9 cellular contexts compared by ENCODE assay signal in the genomic region with DNA sequence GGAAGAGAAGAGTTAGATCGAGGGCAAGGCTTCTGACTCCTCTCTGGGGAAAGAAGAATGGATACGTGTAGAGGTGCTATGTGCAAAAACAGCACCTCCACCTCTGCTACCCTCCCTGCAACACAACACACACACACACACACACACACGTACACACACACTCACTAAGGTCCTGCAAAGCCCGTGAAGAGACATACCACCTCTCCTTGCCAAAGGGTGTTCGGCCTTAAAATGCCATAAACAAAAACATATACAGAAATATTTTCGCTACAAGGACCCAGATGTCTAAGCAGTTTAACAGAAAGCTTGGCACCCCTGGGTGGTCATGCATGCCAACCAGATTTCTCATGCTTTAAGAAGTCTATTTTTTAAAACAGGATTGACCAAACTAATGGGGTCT.
DNase-seq lines count a peak whose midpoint lies in the region; ATAC-seq and TF ChIP-seq lines count a peak whose summit lies in the region.
"Had no signal": no experiment of that assay in that cellular context is flagged by ENCODE, and none has a peak within 500 bp of the region (broad histone marks: within the 10 kb centered on the region; RNA-seq: fewer than 3 reads in every experiment).

No MANE protein-coding gene starts in this region.

- peak overlapping the region; percentile 89 for H3K4me3 Mint-ChIP-seq in stimulated activated effector memory CD8-positive, alpha-beta T cell treated with anti-CD3 and anti-CD28 coated beads, Interleukin-12 subunit alpha, Interleukin-12 subunit beta, amount 100 ng/mL, for 72 hours

- no peaks in the 10 kb centered on the region for H3K9me3 Mint-ChIP-seq in stimulated activated effector memory CD8-positive, alpha-beta T cell treated with anti-CD3 and anti-CD28 coated beads, Interleukin-12 subunit alpha, Interleukin-12 subunit beta, amount 100 ng/mL, for 72 hours

- ATAC-seq in SK-N-SH treated with all-trans-retinoic acid at 6 μM for 48 hours (peak; percentile 8), GM18517 (IDR thresholded peaks at IDR 0.05; ENCODE audit: unreplicated experiment) (no peak), GM21367 (IDR thresholded peaks at IDR 0.05; ENCODE audit: unreplicated experiment) (no peak), HG02938 (IDR thresholded peaks at IDR 0.05; ENCODE audit: unreplicated experiment) (no peak)
- ATAC-seq in stimulated activated effector memory CD8-positive, alpha-beta T cell treated with anti-CD3 and anti-CD28 coated beads, Interleukin-12 subunit alpha, Interleukin-12 subunit beta, amount 100 ng/mL, for 72 hours: no peak

- peak; percentile 6 for DNase-seq in NCI-H748 (lab: John Stamatoyannopoulos, UW; ENCODE audit: unreplicated experiment)
- no peak for DNase-seq in NCI-H748 treated with DMSO at 0.1 percent for 48 hours (lab: John Stamatoyannopoulos, UW)
- peak; percentile 47 for DNase-seq in fibroblast of gingiva (ENCODE audit: low read depth)
- DNase-seq in stimulated activated effector memory CD8-positive, alpha-beta T cell treated with anti-CD3 and anti-CD28 coated beads, Interleukin-12 subunit alpha, Interleukin-12 subunit beta, amount 100 ng/mL, for 72 hours (ENCODE audit: low spot score in 2 of 2): no peak
- DNase-seq: NCI-H146 had no signal

- H3K27ac Mint-ChIP-seq in stimulated activated effector memory CD8-positive, alpha-beta T cell treated with anti-CD3 and anti-CD28 coated beads, Interleukin-12 subunit alpha, Interleukin-12 subunit beta, amount 100 ng/mL, for 72 hours: peak overlapping the region; percentile 90

- H3K36me3 Mint-ChIP-seq in stimulated activated effector memory CD8-positive, alpha-beta T cell treated with anti-CD3 and anti-CD28 coated beads, Interleukin-12 subunit alpha, Interleukin-12 subunit beta, amount 100 ng/mL, for 72 hours: peaks cover 69% of the 10 kb centered on the region

- peaks cover 82% of the 10 kb centered on the region for H3K4me1 Mint-ChIP-seq in stimulated activated effector memory CD8-positive, alpha-beta T cell treated with anti-CD3 and anti-CD28 coated beads, Interleukin-12 subunit alpha, Interleukin-12 subunit beta, amount 100 ng/mL, for 72 hours

TF ChIP-seq in SK-N-SH treated with all-trans-retinoic acid at 6 μM for 48 hours, 23 proteins besides CTCF, POLR2A, EP300 and RAD21:
- no peak for TF ChIP-seq BACH2 (CRISPR knock-in tag; IDR thresholded peaks at IDR 0.05; ENCODE audit: borderline replicate concordance)
- TF ChIP-seq ISL1 (CRISPR knock-in tag; IDR thresholded peaks at IDR 0.05): no peak
- TF ChIP-seq ZNF70 (CRISPR knock-in tag; IDR thresholded peaks at IDR 0.05): no peak
- no peak for TF ChIP-seq ZNF8 (CRISPR knock-in tag; IDR thresholded peaks at IDR 0.05)
- TF ChIP-seq, protein P1, sequence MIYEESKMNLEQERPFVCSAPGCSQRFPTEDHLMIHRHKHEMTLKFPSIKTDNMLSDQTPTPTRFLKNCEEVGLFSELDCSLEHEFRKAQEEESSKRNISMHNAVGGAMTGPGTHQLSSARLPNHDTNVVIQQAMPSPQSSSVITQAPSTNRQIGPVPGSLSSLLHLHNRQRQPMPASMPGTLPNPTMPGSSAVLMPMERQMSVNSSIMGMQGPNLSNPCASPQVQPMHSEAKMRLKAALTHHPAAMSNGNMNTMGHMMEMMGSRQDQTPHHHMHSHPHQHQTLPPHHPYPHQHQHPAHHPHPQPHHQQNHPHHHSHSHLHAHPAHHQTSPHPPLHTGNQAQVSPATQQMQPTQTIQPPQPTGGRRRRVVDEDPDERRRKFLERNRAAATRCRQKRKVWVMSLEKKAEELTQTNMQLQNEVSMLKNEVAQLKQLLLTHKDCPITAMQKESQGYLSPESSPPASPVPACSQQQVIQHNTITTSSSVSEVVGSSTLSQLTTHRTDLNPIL (CRISPR knock-in tag; IDR thresholded peaks at IDR 0.05; ENCODE audit: low read depth): no peak
- TF ChIP-seq GLIS3 (CRISPR knock-in tag; IDR thresholded peaks at IDR 0.05): no peak
- TF ChIP-seq, protein P2, sequence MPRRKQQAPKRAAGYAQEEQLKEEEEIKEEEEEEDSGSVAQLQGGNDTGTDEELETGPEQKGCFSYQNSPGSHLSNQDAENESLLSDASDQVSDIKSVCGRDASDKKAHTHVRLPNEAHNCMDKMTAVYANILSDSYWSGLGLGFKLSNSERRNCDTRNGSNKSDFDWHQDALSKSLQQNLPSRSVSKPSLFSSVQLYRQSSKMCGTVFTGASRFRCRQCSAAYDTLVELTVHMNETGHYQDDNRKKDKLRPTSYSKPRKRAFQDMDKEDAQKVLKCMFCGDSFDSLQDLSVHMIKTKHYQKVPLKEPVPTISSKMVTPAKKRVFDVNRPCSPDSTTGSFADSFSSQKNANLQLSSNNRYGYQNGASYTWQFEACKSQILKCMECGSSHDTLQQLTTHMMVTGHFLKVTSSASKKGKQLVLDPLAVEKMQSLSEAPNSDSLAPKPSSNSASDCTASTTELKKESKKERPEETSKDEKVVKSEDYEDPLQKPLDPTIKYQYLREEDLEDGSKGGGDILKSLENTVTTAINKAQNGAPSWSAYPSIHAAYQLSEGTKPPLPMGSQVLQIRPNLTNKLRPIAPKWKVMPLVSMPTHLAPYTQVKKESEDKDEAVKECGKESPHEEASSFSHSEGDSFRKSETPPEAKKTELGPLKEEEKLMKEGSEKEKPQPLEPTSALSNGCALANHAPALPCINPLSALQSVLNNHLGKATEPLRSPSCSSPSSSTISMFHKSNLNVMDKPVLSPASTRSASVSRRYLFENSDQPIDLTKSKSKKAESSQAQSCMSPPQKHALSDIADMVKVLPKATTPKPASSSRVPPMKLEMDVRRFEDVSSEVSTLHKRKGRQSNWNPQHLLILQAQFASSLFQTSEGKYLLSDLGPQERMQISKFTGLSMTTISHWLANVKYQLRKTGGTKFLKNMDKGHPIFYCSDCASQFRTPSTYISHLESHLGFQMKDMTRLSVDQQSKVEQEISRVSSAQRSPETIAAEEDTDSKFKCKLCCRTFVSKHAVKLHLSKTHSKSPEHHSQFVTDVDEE (CRISPR knock-in tag; IDR thresholded peaks at IDR 0.05): no peak
- no peak for TF ChIP-seq SNAI2 (CRISPR knock-in tag; IDR thresholded peaks at IDR 0.05)
- no peak for TF ChIP-seq ZNF565 (CRISPR knock-in tag; conservative IDR thresholded peaks at IDR 0.05; ENCODE audit: low read depth)
- TF ChIP-seq ESRRG (CRISPR knock-in tag; IDR thresholded peaks at IDR 0.05): no peak

Comparison
In these comparisons a context has a peak if more than half of its experiments do, and no peak if none do; other contexts are left out.
1. DNase-seq: peak in NCI-H748 (single experiment) and fibroblast of gingiva (single experiment); none in NCI-H748 treated with DMSO at 0.1 percent for 48 hours (single experiment) and stimulated activated effector memory CD8-positive, alpha-beta T cell treated with anti-CD3 and anti-CD28 coated beads, Interleukin-12 subunit alpha, Interleukin-12 subunit beta, amount 100 ng/mL, for 72 hours (0 of 2).